In the genomic region with DNA sequence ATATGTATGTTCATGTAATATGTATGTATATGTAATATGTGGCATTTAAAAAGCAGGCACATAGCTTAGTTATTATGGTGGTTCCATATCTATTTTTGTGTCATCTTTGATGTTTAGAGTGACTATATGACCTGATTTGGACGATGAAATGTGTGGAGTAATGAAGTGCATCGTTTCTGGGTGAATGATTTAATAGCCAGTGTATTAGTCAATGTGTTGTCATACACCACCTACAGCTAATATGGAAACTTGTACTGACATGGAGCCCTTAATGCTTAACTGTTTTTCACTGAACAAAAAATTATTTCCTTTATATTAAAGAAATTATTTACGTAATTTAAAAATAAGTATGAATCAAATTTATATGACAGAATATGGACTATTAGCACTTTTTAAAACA, we compare ENCODE assay signal across 26 cellular contexts.
"Had no signal": no experiment of that assay in that cellular context is flagged by ENCODE, and none has a peak within 500 bp of the region (broad histone marks: within the 10 kb centered on the region; RNA-seq: fewer than 3 reads in every experiment).

No MANE protein-coding gene starts in this region.

- H3K27ac ChIP-seq: Peyer's patch, SK-N-MC, VCaP had no signal

- H3K4me1 ChIP-seq: Peyer's patch had no signal

- H3K4me3 Mint-ChIP-seq: activated CD4-positive, alpha-beta memory T cell treated with anti-CD3 and anti-CD28 coated beads for 36 hours; activated CD4-positive, alpha-beta T cell treated with anti-CD3 and anti-CD28 coated beads, Interleukin-2, amount 10 ng/mL, durations not matched to agents 7 days and 5 days; activated naive CD8-positive, alpha-beta T cell; activated T-cell treated with anti-CD3 and anti-CD28 coated beads, Interleukin-2, amount 50 U/mL, for 4 hours; brain; T-cell had no signal

- H3K27ac Mint-ChIP-seq: activated CD4-positive, alpha-beta memory T cell treated with anti-CD3 and anti-CD28 coated beads for 36 hours; activated CD4-positive, alpha-beta T cell treated with anti-CD3 and anti-CD28 coated beads, Interleukin-2, amount 10 ng/mL, durations not matched to agents 7 days and 5 days; activated naive CD8-positive, alpha-beta T cell; brain; T-cell had no signal

- H3K27me3 ChIP-seq: Peyer's patch had no signal

- H3K27me3 Mint-ChIP-seq: activated CD4-positive, alpha-beta memory T cell treated with anti-CD3 and anti-CD28 coated beads for 36 hours; activated CD4-positive, alpha-beta T cell treated with anti-CD3 and anti-CD28 coated beads, Interleukin-2, amount 10 ng/mL, durations not matched to agents 7 days and 5 days; activated naive CD8-positive, alpha-beta T cell; T-cell had no signal

- H3K9me3 ChIP-seq: Peyer's patch had no signal

- H3K36me3 Mint-ChIP-seq: activated CD4-positive, alpha-beta memory T cell treated with anti-CD3 and anti-CD28 coated beads for 36 hours; activated naive CD8-positive, alpha-beta T cell; brain; T-cell had no signal

- H3K4me1 Mint-ChIP-seq: activated CD4-positive, alpha-beta T cell treated with anti-CD3 and anti-CD28 coated beads, Interleukin-2, amount 10 ng/mL, durations not matched to agents 7 days and 5 days; brain; T-cell had no signal

- H3K36me3 ChIP-seq: Peyer's patch had no signal

- H3K4me3 ChIP-seq: K562, Peyer's patch, SK-N-MC had no signal

- DNase-seq: activated CD4-positive, alpha-beta memory T cell treated with anti-CD3 and anti-CD28 coated beads for 36 hours; activated CD4-positive, alpha-beta T cell treated with anti-CD3 and anti-CD28 coated beads, Interleukin-2, amount 10 ng/mL, durations not matched to agents 7 days and 5 days; activated CD4-positive, CD25-positive, alpha-beta regulatory T cell; activated CD8-positive, alpha-beta memory T cell treated with anti-CD3 and anti-CD28 coated beads for 24 hours; activated effector memory CD4-positive, alpha-beta T cell treated with anti-CD3 and anti-CD28 coated beads, Interleukin-2, amount 50 U/mL, for 16 hours; activated naive CD4-positive, alpha-beta T cell treated with Interleukin-2 at 50 U/mL for 16 hours; activated T-cell treated with anti-CD3 and anti-CD28 coated beads, Interleukin-2, amount 50 U/mL, for 4 hours; amygdala; Karpas-422; MM.1S; NCI-H1105 treated with DMSO at 0.1 percent for 48 hours; NCI-H1436 treated with DMSO at 0.1 percent for 48 hours; NCI-H187; NCI-H2081; NCI-H446 treated with DMSO at 0.1 percent for 48 hours; NCI-H526; NCI-H774; Peyer's patch; T-cell; T-helper 2 cell; T1000 had no signal

- H3K9me3 Mint-ChIP-seq: activated CD4-positive, alpha-beta memory T cell treated with anti-CD3 and anti-CD28 coated beads for 36 hours; activated CD4-positive, alpha-beta T cell treated with anti-CD3 and anti-CD28 coated beads, Interleukin-2, amount 10 ng/mL, durations not matched to agents 7 days and 5 days; activated T-cell treated with anti-CD3 and anti-CD28 coated beads, Interleukin-2, amount 50 U/mL, for 4 hours had no signal
